ENCODE assay signal across 8 cellular contexts in the genomic region with DNA sequence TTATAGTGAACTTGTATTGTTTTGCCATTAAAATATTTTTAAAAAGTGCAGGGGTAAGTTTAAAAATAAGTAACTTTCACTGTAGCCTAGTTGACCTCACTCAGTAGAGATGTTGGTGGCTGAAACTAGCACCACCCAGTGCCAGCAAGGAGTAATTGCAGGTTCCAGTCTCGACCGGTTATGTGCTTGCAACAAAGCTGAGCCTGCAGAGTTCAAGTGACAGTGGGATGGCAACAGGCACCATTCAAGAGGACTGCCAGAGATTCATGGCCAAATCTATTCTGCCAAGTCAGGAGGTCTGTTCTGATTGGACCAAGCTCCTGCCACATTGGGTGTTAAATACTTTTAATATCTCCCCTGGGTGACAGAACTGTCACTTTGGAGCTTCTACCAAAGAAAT. TPM values are rescaled to one million over a fixed set of nuclear protein-coding genes. Genes with fewer than 3 reads are reported as not detected.
DNase-seq lines count a peak whose midpoint lies in the region; ATAC-seq and TF ChIP-seq lines count a peak whose summit lies in the region.

No MANE protein-coding gene starts in this region.

- no peak for ATAC-seq in HG02973 (IDR thresholded peaks at IDR 0.05; ENCODE audit: unreplicated experiment)

- peaks cover 12% of the 10 kb centered on the region for H3K9me3 Mint-ChIP-seq in activated CD4-positive, alpha-beta T cell treated with anti-CD3 and anti-CD28 coated beads, Interleukin-2, amount 10 ng/mL, durations not matched to agents 24 days and 14 days

- H3K4me3 ChIP-seq in astrocyte of the spinal cord (ENCODE audit: low read depth, low read length) = no peak overlapping the region

- no peak overlapping the region for H3K27ac Mint-ChIP-seq in activated CD4-positive, alpha-beta T cell treated with anti-CD3 and anti-CD28 coated beads, Interleukin-2, amount 10 ng/mL, durations not matched to agents 24 days and 14 days

- DNase-seq in activated CD4-positive, alpha-beta T cell treated with anti-CD3 and anti-CD28 coated beads, Interleukin-2, amount 10 ng/mL, durations not matched to agents 24 days and 14 days = peak; percentile 82
- no peak for DNase-seq in activated CD4-positive, alpha-beta T cell treated with anti-CD3 and anti-CD28 coated beads, Interleukin-2, amount 50 U/mL, for 4 hours
- DNase-seq in MV-4-11 (lab: John Stamatoyannopoulos, UW) (peak; percentile 55), astrocyte of the spinal cord (ENCODE audit: low read depth, low spot score) (peak; percentile 27), lung microvascular endothelial cell (ENCODE audit: low read depth in 2 of 2) (peak; percentile 71 to 76), NCI-H2196 treated with DMSO at 0.1 percent for 48 hours (lab: John Stamatoyannopoulos, UW; ENCODE audit: unreplicated experiment) (no peak)
- DNase-seq in stimulated activated naive CD4-positive, alpha-beta T cell treated with Interleukin-2 at 50 U/mL for 16 hours (lab: John Stamatoyannopoulos, UW) = no peak

- intact Hi-C loops in activated CD4-positive, alpha-beta T cell treated with anti-CD3 and anti-CD28 coated beads, Interleukin-2, amount 10 ng/mL, durations not matched to agents 24 days and 14 days (cut with micrococcal nuclease) = loop anchor here (1.0 kb wide), 1 partner anchor 52 kb away; no protein-coding TSS in a partner anchor

- no peak overlapping the region for H3K4me3 Mint-ChIP-seq in activated CD4-positive, alpha-beta T cell treated with anti-CD3 and anti-CD28 coated beads, Interleukin-2, amount 10 ng/mL, durations not matched to agents 24 days and 14 days

- peak; percentile 46 for TF ChIP-seq CTCF in astrocyte of the spinal cord (IDR thresholded peaks at IDR 0.05; ENCODE audit: low read depth, low read length)

- in situ Hi-C loops in astrocyte of the spinal cord (cut with HindIII; ENCODE audit: low sequenced_read_pairs) = no loop called here

- peaks cover 11% of the 10 kb centered on the region for H3K4me1 Mint-ChIP-seq in activated CD4-positive, alpha-beta T cell treated with anti-CD3 and anti-CD28 coated beads, Interleukin-2, amount 10 ng/mL, durations not matched to agents 24 days and 14 days

- H3K36me3 Mint-ChIP-seq in activated CD4-positive, alpha-beta T cell treated with anti-CD3 and anti-CD28 coated beads, Interleukin-2, amount 10 ng/mL, durations not matched to agents 24 days and 14 days (ENCODE audit: low read depth) = peaks cover 4% of the 10 kb centered on the region

- H3K27me3 Mint-ChIP-seq in activated CD4-positive, alpha-beta T cell treated with anti-CD3 and anti-CD28 coated beads, Interleukin-2, amount 10 ng/mL, durations not matched to agents 24 days and 14 days = peaks cover 45% of the 10 kb centered on the region

RNA-seq across cellular contexts. Expression of a gene that starts 2.7 kb away (rescaled TPM):
- 1.3 TPM in 2 replicates for total RNA-seq in activated CD4-positive, alpha-beta T cell treated with anti-CD3 and anti-CD28 coated beads, Interleukin-2, amount 10 ng/mL, durations not matched to agents 24 days and 14 days
- total RNA-seq in lung microvascular endothelial cell = 2.6 and 7.0 TPM in 2 replicates

Comparison
In these comparisons a context has a peak if more than half of its experiments do, and no peak if none do; other contexts are left out.
1. DNase-seq: peak in activated CD4-positive, alpha-beta T cell treated with anti-CD3 and anti-CD28 coated beads, Interleukin-2, amount 10 ng/mL, durations not matched to agents 24 days and 14 days (single experiment), MV-4-11 (single experiment), astrocyte of the spinal cord (single experiment) and lung microvascular endothelial cell (2 of 2); none in activated CD4-positive, alpha-beta T cell treated with anti-CD3 and anti-CD28 coated beads, Interleukin-2, amount 50 U/mL, for 4 hours (0 of 2), stimulated activated naive CD4-positive, alpha-beta T cell treated with Interleukin-2 at 50 U/mL for 16 hours (single experiment) and NCI-H2196 treated with DMSO at 0.1 percent for 48 hours (single experiment).